Comparison of ENCODE assay signal across 8 cellular contexts in the genomic region with DNA sequence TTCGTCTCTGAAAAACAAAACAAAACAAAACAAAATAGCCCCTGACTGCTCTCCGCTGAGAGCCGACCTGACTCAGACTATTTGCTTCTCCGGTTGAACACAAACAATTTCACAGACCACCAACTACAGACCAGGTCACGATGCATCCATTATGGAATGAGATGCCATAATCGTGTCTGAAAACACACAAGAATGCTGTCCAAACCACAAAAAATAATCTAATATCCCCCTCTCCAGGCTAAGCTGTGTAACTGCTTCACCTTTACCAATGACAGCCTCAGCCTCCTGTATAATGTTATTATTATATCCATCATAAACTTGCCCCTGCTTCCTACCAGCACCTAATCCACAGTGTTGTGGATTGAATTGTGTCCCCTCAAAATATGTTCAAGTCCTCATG.
DNase-seq lines count a peak whose midpoint lies in the region; ATAC-seq lines count a peak whose summit lies in the region.

No MANE protein-coding gene starts in this region.

- H3K36me3 Mint-ChIP-seq in naive B cell: no peaks in the 10 kb centered on the region

- ATAC-seq in GM21576 (IDR thresholded peaks at IDR 0.05; ENCODE audit: unreplicated experiment): peak; percentile 55
- ATAC-seq in naive B cell (ENCODE audit: low read depth in 2 of 2): no peak
- ATAC-seq in GM19467 (IDR thresholded peaks at IDR 0.05; ENCODE audit: unreplicated experiment): no peak

- no peaks in the 10 kb centered on the region for H3K9me3 Mint-ChIP-seq in naive B cell

- peaks cover 0 to 10% (median 9%) of the 10 kb centered on the region in 3 donors for H3K27me3 Mint-ChIP-seq in naive B cell

- H3K4me3 Mint-ChIP-seq in naive B cell: no peak overlapping the region

- no peaks in the 10 kb centered on the region for H3K4me1 Mint-ChIP-seq in naive B cell

- no peak overlapping the region for H3K27ac Mint-ChIP-seq in naive B cell

- DNase-seq in DMS114 treated with DMSO at 0.1 percent for 48 hours (lab: John Stamatoyannopoulos, UW; ENCODE audit: unreplicated experiment): peak; percentile 62
- peak; percentile 60 for DNase-seq in NCI-H82 (lab: John Stamatoyannopoulos, UW)
- peak; percentile 17 to 44 for DNase-seq in dermis microvascular lymphatic vessel endothelial cell (ENCODE audit: low read depth in 2 of 2)
- DNase-seq in naive B cell: peak; percentile 0
- no peak for DNase-seq in NOMO-1 treated with DMSO at 0.1 percent for 48 hours (lab: John Stamatoyannopoulos, UW; ENCODE audit: unreplicated experiment)
- no peak for DNase-seq in activated CD8-positive, alpha-beta memory T cell treated with anti-CD3 and anti-CD28 coated beads, Interleukin-2, amount 50 U/mL, for 48 hours

Comparison
In these comparisons a context has a peak if more than half of its experiments do, and no peak if none do; other contexts are left out.
1. DNase-seq: peak in DMS114 treated with DMSO at 0.1 percent for 48 hours (single experiment), NCI-H82 (single experiment), dermis microvascular lymphatic vessel endothelial cell (2 of 2) and naive B cell (single experiment); none in NOMO-1 treated with DMSO at 0.1 percent for 48 hours (single experiment) and activated CD8-positive, alpha-beta memory T cell treated with anti-CD3 and anti-CD28 coated beads, Interleukin-2, amount 50 U/mL, for 48 hours (single experiment).